Comparison of ENCODE assay signal across 7 cellular contexts in the genomic region with DNA sequence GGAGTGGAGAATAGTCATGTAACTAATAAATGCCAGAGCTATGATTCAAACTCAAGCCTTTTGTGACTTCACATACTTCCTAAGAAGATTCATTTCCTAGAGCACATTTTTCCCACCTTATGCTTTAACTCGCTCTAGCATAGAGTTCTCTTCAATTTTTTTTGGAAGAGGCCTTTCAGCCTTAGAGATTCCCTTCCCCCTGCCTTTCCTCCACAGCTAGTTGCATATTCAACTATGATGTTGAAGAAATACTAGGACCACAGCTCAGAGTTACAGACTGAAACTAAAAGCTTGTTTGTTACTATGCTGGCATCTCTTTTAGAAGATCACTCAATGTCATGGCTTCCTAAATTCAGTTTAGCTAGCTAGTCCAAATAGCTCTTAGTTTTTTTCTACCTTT.
DNase-seq lines count a peak whose midpoint lies in the region; ATAC-seq and TF ChIP-seq lines count a peak whose summit lies in the region.
"Not testable (repeated sequence)": the region's sequence is repeated elsewhere in the genome, so short reads cannot be mapped to it uniquely, and the experiment has no call there.

No MANE protein-coding gene starts in this region.

- intact Hi-C loops in activated T-helper 1 cell treated with anti-CD3 and anti-CD28 coated beads, Interleukin-12 subunit alpha, Interleukin-12 subunit beta, Interleukin-2, Interleukin-4 antibody, amounts not matched to agents 30 ng/mL and 10 ng/mL and 1 ng/mL, durations not matched to agents 14 hours and 24 hours and 36 hours (cut with micrococcal nuclease): not testable (repeated sequence)

- H3K36me3 Mint-ChIP-seq in activated T-helper 1 cell treated with anti-CD3 and anti-CD28 coated beads, Interleukin-12 subunit alpha, Interleukin-12 subunit beta, Interleukin-2, Interleukin-4 antibody, amounts not matched to agents 30 ng/mL and 10 ng/mL and 1 ng/mL, durations not matched to agents 14 hours and 24 hours and 36 hours (ENCODE audit: low read depth): peaks cover 27% of the 10 kb centered on the region
- peaks cover 28% of the 10 kb centered on the region for H3K36me3 Mint-ChIP-seq in chondrocyte (ENCODE audit: low read depth)

- TF ChIP-seq CTCF in chondrocyte (IDR thresholded peaks at IDR 0.05): not testable (repeated sequence)

- H3K9me3 Mint-ChIP-seq in activated T-helper 1 cell treated with anti-CD3 and anti-CD28 coated beads, Interleukin-12 subunit alpha, Interleukin-12 subunit beta, Interleukin-2, Interleukin-4 antibody, amounts not matched to agents 30 ng/mL and 10 ng/mL and 1 ng/mL, durations not matched to agents 14 hours and 24 hours and 36 hours; chondrocyte (ENCODE audit: low read depth): not testable (repeated sequence)

- not testable (repeated sequence) for H3K27me3 Mint-ChIP-seq in activated T-helper 1 cell treated with anti-CD3 and anti-CD28 coated beads, Interleukin-12 subunit alpha, Interleukin-12 subunit beta, Interleukin-2, Interleukin-4 antibody, amounts not matched to agents 30 ng/mL and 10 ng/mL and 1 ng/mL, durations not matched to agents 14 hours and 24 hours and 36 hours (ENCODE audit: insufficient read depth); chondrocyte (ENCODE audit: low read depth)

- H3K4me3 Mint-ChIP-seq in activated T-helper 1 cell treated with anti-CD3 and anti-CD28 coated beads, Interleukin-12 subunit alpha, Interleukin-12 subunit beta, Interleukin-2, Interleukin-4 antibody, amounts not matched to agents 30 ng/mL and 10 ng/mL and 1 ng/mL, durations not matched to agents 14 hours and 24 hours and 36 hours: peak overlapping the region; percentile 79
- H3K4me3 Mint-ChIP-seq in chondrocyte (ENCODE audit: unreplicated experiment): peak overlapping the region; percentile 28

- H3K27ac Mint-ChIP-seq in activated T-helper 1 cell treated with anti-CD3 and anti-CD28 coated beads, Interleukin-12 subunit alpha, Interleukin-12 subunit beta, Interleukin-2, Interleukin-4 antibody, amounts not matched to agents 30 ng/mL and 10 ng/mL and 1 ng/mL, durations not matched to agents 14 hours and 24 hours and 36 hours: peak overlapping the region; percentile 97
- peak overlapping the region; percentile 96 for H3K27ac Mint-ChIP-seq in chondrocyte (ENCODE audit: unreplicated experiment)

- peaks cover 19% of the 10 kb centered on the region for H3K4me1 Mint-ChIP-seq in activated T-helper 1 cell treated with anti-CD3 and anti-CD28 coated beads, Interleukin-12 subunit alpha, Interleukin-12 subunit beta, Interleukin-2, Interleukin-4 antibody, amounts not matched to agents 30 ng/mL and 10 ng/mL and 1 ng/mL, durations not matched to agents 14 hours and 24 hours and 36 hours (ENCODE audit: low read depth)
- H3K4me1 Mint-ChIP-seq in chondrocyte (ENCODE audit: low read depth): not testable (repeated sequence)

- peak; percentile 73 for DNase-seq in EL
- DNase-seq in RPMI7951 (ENCODE audit: low read depth): peak; percentile 27
- not testable (repeated sequence) for DNase-seq in activated T-helper 1 cell treated with anti-CD3 and anti-CD28 coated beads, Interleukin-12 subunit alpha, Interleukin-12 subunit beta, Interleukin-2, Interleukin-4 antibody, amounts not matched to agents 30 ng/mL and 10 ng/mL and 1 ng/mL, durations not matched to agents 14 hours and 24 hours and 36 hours (ENCODE audit: low spot score); chondrocyte (ENCODE audit: low spot score)
- peak; percentile 25 to 67 for DNase-seq in lung microvascular endothelial cell (ENCODE audit: low read depth in 2 of 2)

- ATAC-seq in GM21423 (IDR thresholded peaks at IDR 0.05; ENCODE audit: unreplicated experiment) (peak; percentile 38), HG03432 (IDR thresholded peaks at IDR 0.05; ENCODE audit: unreplicated experiment) (peak; percentile 60)
